ENCODE assay signal across 9 cellular contexts in the genomic region with DNA sequence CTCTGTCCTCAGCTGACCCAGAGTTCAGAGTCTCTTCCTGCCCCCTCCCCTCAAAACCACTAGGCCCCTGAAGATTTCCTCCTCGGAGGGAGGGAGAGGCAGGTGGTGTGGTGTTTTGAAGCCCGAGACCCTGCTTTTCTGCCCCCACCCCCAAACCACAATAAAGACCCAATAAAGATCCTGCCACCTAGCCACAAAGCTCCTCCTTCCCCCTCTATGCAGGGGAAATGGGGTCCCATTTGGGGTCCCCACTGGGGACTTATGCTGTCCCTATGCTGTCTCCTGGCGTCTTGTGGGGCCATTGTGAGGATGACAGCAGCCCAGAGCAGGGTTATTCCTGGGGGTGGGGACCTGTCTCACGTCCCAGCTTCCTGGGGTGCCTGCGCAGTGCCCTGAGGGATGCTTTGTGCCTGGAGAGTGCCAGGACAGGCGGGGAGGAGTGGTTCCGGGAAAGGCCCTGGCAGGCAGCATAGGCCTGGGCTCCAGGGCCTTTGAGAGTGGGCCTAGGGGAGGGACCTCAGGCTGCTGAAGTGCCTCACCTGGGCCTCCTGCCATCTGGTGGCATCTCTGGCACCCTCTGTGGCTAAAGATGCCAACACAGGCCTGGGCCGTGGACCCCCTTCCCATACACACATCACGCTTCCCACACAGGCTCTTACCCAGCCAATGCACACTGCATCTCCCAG. TPM values are rescaled to one million over a fixed set of nuclear protein-coding genes. Genes with fewer than 3 reads are reported as not detected.
DNase-seq lines count a peak whose midpoint lies in the region; TF ChIP-seq lines count a peak whose summit lies in the region.
"Had no signal": no experiment of that assay in that cellular context is flagged by ENCODE, and none has a peak within 500 bp of the region (broad histone marks: within the 10 kb centered on the region; RNA-seq: fewer than 3 reads in every experiment).

No MANE protein-coding gene starts in this region.

- H3K27ac Mint-ChIP-seq in mesothelial cell of epicardium, result peak overlapping the region; percentile 94

- H3K27me3 Mint-ChIP-seq in mesothelial cell of epicardium (ENCODE audit: low read depth), result peaks cover 11% of the 10 kb centered on the region

- peak overlapping the region; percentile 76 for H3K4me3 Mint-ChIP-seq in mesothelial cell of epicardium

- no peaks in the 10 kb centered on the region for H3K36me3 Mint-ChIP-seq in mesothelial cell of epicardium

- H3K27ac ChIP-seq in Peyer's patch, result peak overlapping the region; percentile 100
- peak overlapping the region; percentile 97 for H3K27ac ChIP-seq in colonic mucosa
- H3K27ac ChIP-seq in uterus, result peak overlapping the region; percentile 98 to 100

- intact Hi-C loops in colonic mucosa (cut with DNase I) (no loop called here), uterus (cut with DNase I; ENCODE audit: low total_unique reads) (loop anchor here (5.0 kb wide), 1 partner anchor 42 kb away; a partner anchor contains a TSS)

- H3K4me3 ChIP-seq in Peyer's patch (peak overlapping the region; percentile 7 to 66 (median 54)), colonic mucosa (peak overlapping the region; percentile 41), uterus (peak overlapping the region; percentile 42 to 59)

- H3K9me3 ChIP-seq in Peyer's patch, result no peaks in the 10 kb centered on the region
- H3K9me3 ChIP-seq in colonic mucosa, result no peaks in the 10 kb centered on the region
- H3K9me3 ChIP-seq in uterus, result no peaks in the 10 kb centered on the region

- no peaks in the 10 kb centered on the region for H3K27me3 ChIP-seq in Peyer's patch
- no peaks in the 10 kb centered on the region for H3K27me3 ChIP-seq in colonic mucosa
- H3K27me3 ChIP-seq in uterus, result no peaks in the 10 kb centered on the region

- peak overlapping the region; percentile 82 to 91 for H3K9ac ChIP-seq in colonic mucosa (ENCODE audit: low read depth in 2 of 2, low read length in 2 of 2)

- peak; percentile 27 for DNase-seq in ELF-1 (ENCODE audit: low read depth, low spot score)
- DNase-seq in Peyer's patch, result peak; percentile 70 to 84 (median 78)
- peak; percentile 61 for DNase-seq in colonic mucosa
- DNase-seq in mesothelial cell of epicardium (ENCODE audit: low spot score in 2 of 2, unreplicated experiment in 2 of 2), result no peak
- DNase-seq in uterus, result peak in 1 of 2 donors; percentile 51
- no peak for DNase-seq in mesenteric fat pad (ENCODE audit: low spot score)
- DNase-seq in 8988T, result no peak
- no peak for DNase-seq in iPS-NIHi7 (ENCODE audit: extremely low spot score)

- peaks cover 56% of the 10 kb centered on the region for H3K4me1 Mint-ChIP-seq in mesothelial cell of epicardium

- no peaks in the 10 kb centered on the region for H3K9me3 Mint-ChIP-seq in mesothelial cell of epicardium

- no peaks in the 10 kb centered on the region for H3K36me3 ChIP-seq in Peyer's patch
- H3K36me3 ChIP-seq in colonic mucosa, result no peaks in the 10 kb centered on the region
- H3K36me3 ChIP-seq in uterus, result no peaks in the 10 kb centered on the region

- peak in 3 of 6 experiments; percentile 20 to 44 (median 28) for TF ChIP-seq CTCF in Peyer's patch (IDR thresholded peaks at IDR 0.05)
- no peak for TF ChIP-seq CTCF in colonic mucosa (IDR thresholded peaks at IDR 0.05)
- TF ChIP-seq CTCF in mesothelial cell of epicardium (IDR thresholded peaks at IDR 0.05; ENCODE audit: unreplicated experiment), result no peak
- TF ChIP-seq CTCF in uterus (IDR thresholded peaks at IDR 0.05), result no peak

- H3K4me1 ChIP-seq in Peyer's patch (peaks cover 47 to 84% (median 71%) of the 10 kb centered on the region in 4 donors), colonic mucosa (peaks cover 55% of the 10 kb centered on the region), uterus (peaks cover 35 to 42% of the 10 kb centered on the region in 2 donors)

- TF ChIP-seq POLR2A in Peyer's patch (IDR thresholded peaks at IDR 0.05) (no peak), uterus (IDR thresholded peaks at IDR 0.05) (no peak)

RNA-seq across cellular contexts. Expression of a gene that starts 8.0 kb away (rescaled TPM):
- total RNA-seq in Peyer's patch (1 to 10 TPM in 2 of 4 donors, not detected in 2; 1.3 to 2.7 TPM), colonic mucosa (under 1 TPM in 1 of 2 donors, not detected in 1; 0.30 TPM), mesothelial cell of epicardium (3.3 to 4.9 TPM (median 4.2 TPM) in 3 replicates), uterus (1 to 10 TPM in 2 of 4 donors, not detected in 2; 1.6 TPM), mesenteric fat pad (0.58 TPM)

RNA-seq across cellular contexts. Expression of a gene that starts 40.1 kb away (rescaled TPM):
- total RNA-seq in Peyer's patch (100 to 1,000 TPM; 247 to 296 (median 275) TPM), colonic mucosa (10 to 100 TPM; 29.1 to 54.7 TPM), mesothelial cell of epicardium (7.3 to 7.6 TPM (median 7.3 TPM) in 3 replicates), uterus (100 to 1,000 TPM in 2 of 4 donors, 10 to 100 TPM in 2; 35.1 to 197 (median 84.5) TPM), mesenteric fat pad (212 TPM)

RNA-seq across cellular contexts. Expression of a gene that starts 47.6 kb away (rescaled TPM):
- not detected for total RNA-seq in Peyer's patch
- total RNA-seq in colonic mucosa, result not detected
- not detected in 3 replicates for total RNA-seq in mesothelial cell of epicardium
- total RNA-seq in uterus, result not detected
- total RNA-seq in mesenteric fat pad, result not detected
- total RNA-seq: LHCN-M2 had no signal

RNA-seq across cellular contexts. Expression of a gene that starts 52.0 kb away (rescaled TPM):
- total RNA-seq in Peyer's patch (not detected), colonic mucosa (not detected), mesothelial cell of epicardium (0.40 TPM in 1 of 3 replicates, not detected in the others), uterus (not detected), mesenteric fat pad (not detected)
- total RNA-seq: LHCN-M2 had no signal

Comparison
In these comparisons a context has a peak if more than half of its experiments do, and no peak if none do; other contexts are left out.
1. DNase-seq: peak in ELF-1 (single experiment), Peyer's patch (3 of 3) and colonic mucosa (single experiment); none in mesothelial cell of epicardium (0 of 2), mesenteric fat pad (single experiment), 8988T (single experiment) and iPS-NIHi7 (single experiment).
2. Peak in every context shown above with its lines, with median percentiles within 50 percentile points of each other: H3K27ac ChIP-seq and H3K4me3 ChIP-seq.